ENCODE assay signal across 17 cellular contexts in the genomic region with DNA sequence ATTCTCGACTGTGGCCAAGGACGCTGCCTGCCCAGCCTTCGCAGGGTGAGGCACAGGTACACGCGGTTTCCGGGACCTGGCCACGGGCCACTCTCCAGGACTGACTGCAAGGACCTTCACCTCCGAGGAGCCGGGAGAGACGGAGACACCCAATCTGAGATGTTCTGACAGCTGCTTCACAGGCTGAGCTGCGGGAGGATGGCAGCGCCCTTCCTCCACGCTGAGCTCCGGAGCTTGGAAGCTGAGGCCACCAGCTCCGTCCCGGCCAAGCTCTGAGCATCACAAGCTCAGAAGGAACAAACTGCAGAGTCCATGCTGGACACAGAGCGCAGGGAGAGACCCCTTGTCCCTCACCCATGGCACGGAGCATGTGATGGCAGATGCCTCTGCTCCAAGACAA.
"Had no signal": no experiment of that assay in that cellular context is flagged by ENCODE, and none has a peak within 500 bp of the region (broad histone marks: within the 10 kb centered on the region; RNA-seq: fewer than 3 reads in every experiment).

No MANE protein-coding gene starts in this region.

- H3K36me3 ChIP-seq: esophagus squamous epithelium, suprapubic skin had no signal

- FAIRE-seq: TTC549 had no signal

- H3K9me3 ChIP-seq: esophagus squamous epithelium, suprapubic skin had no signal

- H3K27ac Mint-ChIP-seq: activated CD8-positive, alpha-beta memory T cell treated with anti-CD3 and anti-CD28 coated beads, Interleukin-2, amount 10 ng/mL, durations not matched to agents 7 days and 5 days; activated naive CD8-positive, alpha-beta T cell treated with anti-CD3 and anti-CD28 coated beads, Interleukin-2, amount 10 ng/mL, durations not matched to agents 7 days and 5 days; activated T-cell treated with anti-CD3 and anti-CD28 coated beads, Interleukin-2, amount 50 U/mL, for 24 hours; progenitor cell of endocrine pancreas; T-cell; type B pancreatic cell had no signal

- H3K4me3 ChIP-seq: dorsolateral prefrontal cortex, esophagus squamous epithelium, suprapubic skin had no signal

- H3K9me3 Mint-ChIP-seq: activated naive CD8-positive, alpha-beta T cell treated with anti-CD3 and anti-CD28 coated beads, Interleukin-2, amount 10 ng/mL, durations not matched to agents 7 days and 5 days; activated T-cell treated with anti-CD3 and anti-CD28 coated beads, Interleukin-2, amount 50 U/mL, for 24 hours; T-cell; type B pancreatic cell had no signal

- H3K4me1 Mint-ChIP-seq: activated CD8-positive, alpha-beta memory T cell treated with anti-CD3 and anti-CD28 coated beads, Interleukin-2, amount 10 ng/mL, durations not matched to agents 7 days and 5 days; activated naive CD8-positive, alpha-beta T cell treated with anti-CD3 and anti-CD28 coated beads, Interleukin-2, amount 10 ng/mL, durations not matched to agents 7 days and 5 days; T-cell had no signal

- H3K36me3 Mint-ChIP-seq: activated CD8-positive, alpha-beta memory T cell treated with anti-CD3 and anti-CD28 coated beads, Interleukin-2, amount 10 ng/mL, durations not matched to agents 7 days and 5 days; activated naive CD8-positive, alpha-beta T cell treated with anti-CD3 and anti-CD28 coated beads, Interleukin-2, amount 10 ng/mL, durations not matched to agents 7 days and 5 days; T-cell; type B pancreatic cell had no signal

- ATAC-seq: activated CD4-positive, CD25-positive, alpha-beta regulatory T cell treated with anti-CD3 and anti-CD28 coated beads, Interleukin-2, amount 50 U/mL, for 24 hours; activated CD8-positive, alpha-beta memory T cell treated with anti-CD3 and anti-CD28 coated beads, Interleukin-2, amount 10 ng/mL, durations not matched to agents 7 days and 5 days; stimulated activated naive CD8-positive, alpha-beta T cell treated with anti-CD3 and anti-CD28 coated beads, Interleukin-15, Interleukin-2, amounts not matched to agents 100 U/mL and 50 U/mL, for 24 hours; T-cell had no signal

- H3K4me3 Mint-ChIP-seq: activated CD8-positive, alpha-beta memory T cell treated with anti-CD3 and anti-CD28 coated beads, Interleukin-2, amount 10 ng/mL, durations not matched to agents 7 days and 5 days; activated naive CD8-positive, alpha-beta T cell treated with anti-CD3 and anti-CD28 coated beads, Interleukin-2, amount 10 ng/mL, durations not matched to agents 7 days and 5 days; activated T-cell treated with anti-CD3 and anti-CD28 coated beads, Interleukin-2, amount 50 U/mL, for 24 hours; T-cell; type B pancreatic cell had no signal

- DNase-seq: activated CD4-positive, alpha-beta T cell treated with anti-CD3 and anti-CD28 coated beads, Interleukin-2, amount 50 U/mL, for 48 hours; activated CD8-positive, alpha-beta memory T cell treated with anti-CD3 and anti-CD28 coated beads, Interleukin-2, amount 10 ng/mL, durations not matched to agents 7 days and 5 days; activated T-cell treated with anti-CD3 and anti-CD28 coated beads, Interleukin-2, amount 50 U/mL, for 24 hours; anterior cingulate cortex; esophagus squamous epithelium; foreskin fibroblast; stimulated activated CD4-positive, alpha-beta T cell treated with anti-CD3 and anti-CD28 coated beads, Interleukin-4, amount 100 ng/mL, for 1 hour; stimulated activated CD8-positive, alpha-beta memory T cell treated with anti-CD3 and anti-CD28 coated beads, Interleukin-4, amount 100 ng/mL, for 48 hours; stimulated activated naive CD8-positive, alpha-beta T cell treated with anti-CD3 and anti-CD28 coated beads, Interleukin-15, Interleukin-2, amounts not matched to agents 100 U/mL and 50 U/mL, for 24 hours; T-cell had no signal

- H3K27ac ChIP-seq: dorsolateral prefrontal cortex, esophagus squamous epithelium, suprapubic skin had no signal

- H3K27me3 Mint-ChIP-seq: activated CD8-positive, alpha-beta memory T cell treated with anti-CD3 and anti-CD28 coated beads, Interleukin-2, amount 10 ng/mL, durations not matched to agents 7 days and 5 days; activated naive CD8-positive, alpha-beta T cell treated with anti-CD3 and anti-CD28 coated beads, Interleukin-2, amount 10 ng/mL, durations not matched to agents 7 days and 5 days; activated T-cell treated with anti-CD3 and anti-CD28 coated beads, Interleukin-2, amount 50 U/mL, for 24 hours; type B pancreatic cell had no signal
